In genomic region chr3:72492240-72492639, GRCh38 we compare ENCODE assay signal across 11 cellular contexts. TPM values are rescaled to one million over a fixed set of nuclear protein-coding genes. Genes with fewer than 3 reads are reported as not detected.
DNase-seq lines count a peak whose midpoint lies in the region; ATAC-seq and TF ChIP-seq lines count a peak whose summit lies in the region.
"Had no signal": no experiment of that assay in that cellular context is flagged by ENCODE, and none has a peak within 500 bp of the region (broad histone marks: within the 10 kb centered on the region; RNA-seq: fewer than 3 reads in every experiment).

No MANE protein-coding gene starts in this region.

- H3K36me3 Mint-ChIP-seq in GM23338 (ENCODE audit: low read depth): no peaks in the 10 kb centered on the region
- H3K36me3 Mint-ChIP-seq in activated CD4-positive, alpha-beta memory T cell treated with anti-CD3 and anti-CD28 coated beads, Interleukin-2, amount 10 ng/mL, durations not matched to agents 7 days and 5 days (ENCODE audit: low read depth): peaks cover 3% of the 10 kb centered on the region

- intact Hi-C loops in left ventricle myocardium superior (cut with micrococcal nuclease): no loop called here

- POLR2A ChIA-PET in activated CD4-positive, alpha-beta memory T cell treated with anti-CD3 and anti-CD28 coated beads, Interleukin-2, amount 10 ng/mL, durations not matched to agents 7 days and 5 days (lab: Charles Lee): no interaction called here

- ATAC-seq in GM23338 (no peak), left ventricle myocardium superior (peak; percentile 91), GM18861 (IDR thresholded peaks at IDR 0.05; ENCODE audit: unreplicated experiment) (no peak), HG03439 (IDR thresholded peaks at IDR 0.05; ENCODE audit: unreplicated experiment) (no peak)

- no peaks in the 10 kb centered on the region for H4K20me1 ChIP-seq in GM23338 (replicated peaks; ENCODE audit: insufficient read depth)

- H3K36me3 ChIP-seq in GM23338 (ENCODE audit: insufficient read depth) (no peaks in the 10 kb centered on the region), skeletal muscle satellite cell (ENCODE audit: insufficient read depth, low read length) (no peaks in the 10 kb centered on the region)
- H3K36me3 ChIP-seq: ascending aorta had no signal

- H3K4me3 ChIP-seq in GM23338 (no peak overlapping the region), astrocyte of the spinal cord (ENCODE audit: low read depth, low read length) (no peak overlapping the region), skeletal muscle satellite cell (ENCODE audit: low read length) (no peak overlapping the region)
- H3K4me3 ChIP-seq: ascending aorta had no signal

- CTCF ChIA-PET in activated CD4-positive, alpha-beta memory T cell treated with anti-CD3 and anti-CD28 coated beads, Interleukin-2, amount 10 ng/mL, durations not matched to agents 7 days and 5 days (lab: Charles Lee): interaction anchor here (1.2 kb wide), 1 partner anchor 21 kb away, joined by 3 read pairs; no protein-coding TSS in a partner anchor

- H3K27ac Mint-ChIP-seq in GM23338: no peak overlapping the region
- no peak overlapping the region for H3K27ac Mint-ChIP-seq in activated CD4-positive, alpha-beta memory T cell treated with anti-CD3 and anti-CD28 coated beads, Interleukin-2, amount 10 ng/mL, durations not matched to agents 7 days and 5 days
- H3K27ac Mint-ChIP-seq: activated B cell treated with CpG ODN at 0.5 μM for 24 hours had no signal

- peaks cover 4% of the 10 kb centered on the region; the same call in 1 of the 2 replicates for H3K9me2 ChIP-seq in GM23338 (ENCODE audit: insufficient read depth)

- H3K4me3 Mint-ChIP-seq in GM23338: no peak overlapping the region
- no peak overlapping the region for H3K4me3 Mint-ChIP-seq in activated CD4-positive, alpha-beta memory T cell treated with anti-CD3 and anti-CD28 coated beads, Interleukin-2, amount 10 ng/mL, durations not matched to agents 7 days and 5 days
- H3K4me3 Mint-ChIP-seq: activated B cell treated with CpG ODN at 0.5 μM for 24 hours had no signal

- TF ChIP-seq CTCF in GM23338 (conservative IDR thresholded peaks at IDR 0.05; ENCODE audit: low read depth in 2 of 2) (no peak), astrocyte of the spinal cord (IDR thresholded peaks at IDR 0.05; ENCODE audit: low read depth, low read length) (no peak)

- H3F3A ChIP-seq in GM23338 (replicated peaks; ENCODE audit: low read depth): no peaks in the 10 kb centered on the region

- H3K27me3 Mint-ChIP-seq in GM23338 (ENCODE audit: insufficient read depth, low read depth, poor library complexity): peaks cover 18% of the 10 kb centered on the region
- H3K27me3 Mint-ChIP-seq in activated CD4-positive, alpha-beta memory T cell treated with anti-CD3 and anti-CD28 coated beads, Interleukin-2, amount 10 ng/mL, durations not matched to agents 7 days and 5 days: no peaks in the 10 kb centered on the region

- no peaks in the 10 kb centered on the region for H3K27me3 ChIP-seq in GM23338 (ENCODE audit: insufficient read depth)
- peaks cover 7% of the 10 kb centered on the region for H3K27me3 ChIP-seq in skeletal muscle satellite cell (ENCODE audit: control insufficient read depth, insufficient read depth, low read length)
- H3K27me3 ChIP-seq: ascending aorta had no signal

- no peaks in the 10 kb centered on the region for H3K9me3 ChIP-seq in skeletal muscle satellite cell (replicated peaks; ENCODE audit: low read length)

- H3K27ac ChIP-seq in GM23338 (ENCODE audit: low read depth): no peak overlapping the region
- H3K27ac ChIP-seq: ascending aorta had no signal

- H3K79me2 ChIP-seq in GM23338 (replicated peaks; ENCODE audit: insufficient read depth): no peaks in the 10 kb centered on the region

- H3K9me3 Mint-ChIP-seq in GM23338: 0 out of 3 replicates have a peak, but pooled peaks cover 6% of the 10 kb centered on the region
- peaks cover 2% of the 10 kb centered on the region for H3K9me3 Mint-ChIP-seq in activated CD4-positive, alpha-beta memory T cell treated with anti-CD3 and anti-CD28 coated beads, Interleukin-2, amount 10 ng/mL, durations not matched to agents 7 days and 5 days

- H3K9ac ChIP-seq in skeletal muscle satellite cell (ENCODE audit: low read depth, low read length): peak overlapping the region; percentile 36

- DNase-seq in GM23338 (ENCODE audit: low spot score) (no peak), astrocyte of the spinal cord (ENCODE audit: low read depth, low spot score) (peak; percentile 95), left ventricle myocardium superior (peak; percentile 83), NOMO-1 (lab: John Stamatoyannopoulos, UW; ENCODE audit: unreplicated experiment in 2 of 2) (no peak)
- DNase-seq in activated CD4-positive, alpha-beta memory T cell treated with anti-CD3 and anti-CD28 coated beads, Interleukin-2, amount 10 ng/mL, durations not matched to agents 7 days and 5 days: no peak
- DNase-seq: activated B cell treated with CpG ODN at 0.5 μM for 24 hours, NCI-H524 had no signal

- peaks cover 24% of the 10 kb centered on the region for H3K4me1 Mint-ChIP-seq in GM23338
- peaks cover 10% of the 10 kb centered on the region for H3K4me1 Mint-ChIP-seq in activated CD4-positive, alpha-beta memory T cell treated with anti-CD3 and anti-CD28 coated beads, Interleukin-2, amount 10 ng/mL, durations not matched to agents 7 days and 5 days

- in situ Hi-C loops in astrocyte of the spinal cord (cut with HindIII; ENCODE audit: low sequenced_read_pairs): no loop called here

- H3K4me1 ChIP-seq in GM23338 (ENCODE audit: insufficient read depth) (peaks cover 17% of the 10 kb centered on the region), skeletal muscle satellite cell (ENCODE audit: control insufficient read depth, insufficient read depth, low read length) (peaks cover 29% of the 10 kb centered on the region)

- H2AFZ ChIP-seq in GM23338: 0 out of 2 replicates have a peak overlapping the region, but pooled peaks have one; percentile 18

- no peak overlapping the region for H3K4me2 ChIP-seq in GM23338
- peak overlapping the region; percentile 40 for H3K4me2 ChIP-seq in skeletal muscle satellite cell (ENCODE audit: low read length)

TF ChIP-seq in GM23338, 12 proteins besides CTCF, POLR2A, EP300 and RAD21:
- TF ChIP-seq ETS1 (IDR thresholded peaks at IDR 0.05) (no peak), REST (IDR thresholded peaks at IDR 0.05; ENCODE audit: unreplicated experiment) (no peak), ZNF114 (CRISPR knock-in tag; IDR thresholded peaks at IDR 0.05) (no peak), NANOG (IDR thresholded peaks at IDR 0.05; ENCODE audit: borderline replicate concordance) (no peak), JUNB (IDR thresholded peaks at IDR 0.05; ENCODE audit: unreplicated experiment) (no peak), ZNF331 (CRISPR knock-in tag; IDR thresholded peaks at IDR 0.05; ENCODE audit: low read depth) (no peak), EZH2 (IDR thresholded peaks at IDR 0.05; ENCODE audit: low read depth, unreplicated experiment) (no peak)
TF ChIP-seq in GM23338: peak in this region for 0.

RNA-seq across cellular contexts. Expression of gene RYBP, which starts 45.8 kb away (rescaled TPM):
- total RNA-seq in GM23338 (2014; rRNA removed; shearing (Covaris generic)): 23.8 and 26.7 TPM in 2 replicates
- polyA plus RNA-seq in GM23338 (2016; fragmentation: Nextera tagmentation; extraction: Ambion mirVana): 13.6 and 13.9 TPM in 2 replicates
- total RNA-seq in left ventricle myocardium superior: 6.5 TPM
- total RNA-seq in skeletal muscle satellite cell (2012; rRNA removed): 9.4 and 10.0 TPM in 2 replicates
- total RNA-seq in activated CD4-positive, alpha-beta memory T cell treated with anti-CD3 and anti-CD28 coated beads, Interleukin-2, amount 10 ng/mL, durations not matched to agents 7 days and 5 days: 10 to 100 TPM; 17.5 to 17.6 TPM

Comparison
In these comparisons a context has a peak if more than half of its experiments do, and no peak if none do; other contexts are left out.
1. DNase-seq: peak in astrocyte of the spinal cord (single experiment) and left ventricle myocardium superior (single experiment); none in GM23338 (single experiment), activated CD4-positive, alpha-beta memory T cell treated with anti-CD3 and anti-CD28 coated beads, Interleukin-2, amount 10 ng/mL, durations not matched to agents 7 days and 5 days (single experiment) and NOMO-1 (0 of 2).